Comparison of ENCODE assay signal across 33 cellular contexts in the genomic region with DNA sequence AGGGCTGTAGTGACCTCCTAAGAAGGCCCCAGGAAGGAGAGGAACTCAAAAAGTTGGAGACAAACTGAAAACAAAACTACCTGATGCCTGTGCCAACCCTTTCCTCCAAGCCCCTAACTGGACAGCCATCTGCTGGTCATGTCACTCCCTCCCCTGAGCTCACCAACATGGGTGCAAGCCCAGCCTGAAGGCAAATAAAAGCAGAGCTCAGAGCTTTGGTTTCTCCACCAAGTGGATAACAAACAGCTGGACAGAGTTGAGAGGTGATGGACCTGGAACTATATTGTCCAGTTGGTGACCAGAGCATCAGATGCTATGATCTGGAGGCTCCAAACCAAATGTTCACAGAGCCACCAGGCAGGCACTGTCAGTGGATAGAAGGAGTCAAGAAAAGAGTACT. TPM values are rescaled to one million over a fixed set of nuclear protein-coding genes. Genes with fewer than 3 reads are reported as not detected.
"Had no signal": no experiment of that assay in that cellular context is flagged by ENCODE, and none has a peak within 500 bp of the region (broad histone marks: within the 10 kb centered on the region; RNA-seq: fewer than 3 reads in every experiment).

No MANE protein-coding gene starts in this region.

- H3K27ac ChIP-seq: left lung, lower lobe of right lung, neural progenitor cell, neutrophil, ovary, skin epidermis, stomach, thoracic aorta, tibial artery, uterus had no signal

- H3K9me3 ChIP-seq: left lung, lower lobe of right lung, neutrophil, ovary, stomach, thoracic aorta, tibial artery, uterus had no signal

- H3K36me3 ChIP-seq: left lung, lower lobe of right lung, neural progenitor cell, neutrophil, ovary, stomach, thoracic aorta, tibial artery, uterus had no signal

- H3K27ac Mint-ChIP-seq: immature natural killer cell; mesothelial cell of epicardium; natural killer cell; nephron progenitor cell; progenitor cell of endocrine pancreas; stimulated activated naive B cell treated with anti-CD40 and anti-IgM and Interleukin-4, amounts not matched to agents 10 μg/mL and 1 μg/mL and 100 μg/mL, for 72 hours had no signal

- H3K4me1 ChIP-seq: left lung, lower lobe of right lung, neural progenitor cell, stomach, tibial artery, uterus had no signal

- DNase-seq: hypothalamus; immature natural killer cell; kidney; left colon; lower lobe of right lung; mammary epithelial cell; mesenchymal stem cell; naive B cell; natural killer cell; nephron progenitor cell; occipital lobe; ovary; right cardiac atrium; stimulated activated CD4-positive, alpha-beta T cell treated with anti-CD3 and anti-CD28 coated beads, Interleukin-12 subunit alpha, Interleukin-12 subunit beta, amount 100 ng/mL, for 4 hours; stimulated activated CD4-positive, alpha-beta T cell treated with anti-CD3 and anti-CD28 coated beads, Interleukin-15, amount 100 ng/mL, for 24 hours; stimulated activated CD4-positive, alpha-beta T cell treated with anti-CD3 and anti-CD28 coated beads, Interleukin-2, amount 100 ng/mL, for 24 hours; stimulated activated CD4-positive, alpha-beta T cell treated with anti-CD3 and anti-CD28 coated beads, Interleukin-4, amount 100 ng/mL, for 1 hour; stimulated activated naive B cell treated with anti-CD40 and anti-IgM and Interleukin-4, amounts not matched to agents 10 μg/mL and 1 μg/mL and 100 μg/mL, for 72 hours; stimulated activated naive CD8-positive, alpha-beta T cell treated with anti-CD3 and anti-CD28 coated beads, Interleukin-15, Interleukin-2, amounts not matched to agents 100 U/mL and 50 U/mL, for 24 hours; stomach; trophoblast cell; uterus had no signal

- H3K9me3 Mint-ChIP-seq: immature natural killer cell; mesothelial cell of epicardium; naive B cell; natural killer cell; neural progenitor cell; stimulated activated naive B cell treated with anti-CD40 and anti-IgM and Interleukin-4, amounts not matched to agents 10 μg/mL and 1 μg/mL and 100 μg/mL, for 72 hours had no signal

- H3K36me3 Mint-ChIP-seq: immature natural killer cell; mesothelial cell of epicardium; naive B cell; natural killer cell; neural progenitor cell; stimulated activated naive B cell treated with anti-CD40 and anti-IgM and Interleukin-4, amounts not matched to agents 10 μg/mL and 1 μg/mL and 100 μg/mL, for 72 hours had no signal

- H3K4me3 ChIP-seq: left lung, lower lobe of right lung, neural progenitor cell, ovary, skin epidermis, stomach, thoracic aorta, tibial artery, uterus had no signal

- ATAC-seq: left colon; left lung; lower lobe of right lung; natural killer cell; right cardiac atrium; sciatic nerve; stimulated activated naive B cell treated with anti-CD40 and anti-IgM and Interleukin-4, amounts not matched to agents 10 μg/mL and 1 μg/mL and 100 μg/mL, for 72 hours; stimulated activated naive CD8-positive, alpha-beta T cell treated with anti-CD3 and anti-CD28 coated beads, Interleukin-15, Interleukin-2, amounts not matched to agents 100 U/mL and 50 U/mL, for 24 hours had no signal

- H3K4me1 Mint-ChIP-seq: immature natural killer cell; mesothelial cell of epicardium; naive B cell; natural killer cell; stimulated activated naive B cell treated with anti-CD40 and anti-IgM and Interleukin-4, amounts not matched to agents 10 μg/mL and 1 μg/mL and 100 μg/mL, for 72 hours had no signal

- H3K27me3 ChIP-seq: left lung, neural progenitor cell, ovary, uterus had no signal

- H3K4me3 Mint-ChIP-seq: immature natural killer cell; mesothelial cell of epicardium; naive B cell; natural killer cell; nephron progenitor cell; neural progenitor cell; stimulated activated naive B cell treated with anti-CD40 and anti-IgM and Interleukin-4, amounts not matched to agents 10 μg/mL and 1 μg/mL and 100 μg/mL, for 72 hours had no signal

RNA-seq across cellular contexts. Expression of a gene that starts 34.6 kb away (rescaled TPM):
- total RNA-seq: liver, mammary epithelial cell, mesothelial cell of epicardium, occipital lobe, progenitor cell of endocrine pancreas, pulmonary artery endothelial cell, thoracic aorta had no signal
- polyA plus RNA-seq: mammary epithelial cell had no signal
